8 cellular contexts compared by ENCODE assay signal in the genomic region with DNA sequence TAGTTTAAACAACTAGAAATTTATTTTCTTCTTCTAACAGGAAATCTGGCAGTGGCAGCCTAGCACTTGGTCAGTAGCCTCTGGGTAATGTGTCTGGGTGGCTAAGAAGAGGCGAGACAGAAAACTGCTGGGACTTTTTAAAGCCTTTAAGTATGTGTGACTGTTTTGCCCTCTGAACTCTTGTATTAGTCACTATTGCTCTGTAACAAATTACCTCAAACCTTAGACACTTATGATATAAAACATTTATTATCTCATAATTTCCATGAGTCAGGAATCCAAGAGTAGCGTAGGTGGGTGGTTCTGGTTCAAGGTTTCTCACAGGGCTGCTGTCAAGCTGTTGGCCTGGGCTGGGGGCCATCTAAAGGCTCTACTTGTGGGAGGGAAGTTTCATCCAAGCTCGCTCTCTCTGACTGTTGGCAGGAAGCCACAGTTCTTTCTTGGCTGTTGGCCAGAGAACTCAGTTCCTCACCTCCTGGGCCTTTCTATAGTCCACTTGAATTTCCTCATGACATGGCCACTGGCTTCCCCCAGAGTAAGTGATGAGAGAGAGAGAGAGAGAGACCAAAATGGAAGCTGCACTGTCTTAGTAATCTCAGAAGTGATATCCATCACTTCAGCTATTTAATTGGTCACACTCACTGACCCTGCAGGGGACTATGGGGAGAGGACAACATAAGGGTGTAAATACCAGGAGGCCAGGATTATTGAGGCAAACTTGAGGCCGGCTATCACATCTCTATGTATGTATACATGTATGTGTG. TPM values are rescaled to one million over a fixed set of nuclear protein-coding genes. Genes with fewer than 3 reads are reported as not detected.
DNase-seq lines count a peak whose midpoint lies in the region; ATAC-seq and TF ChIP-seq lines count a peak whose summit lies in the region.

No MANE protein-coding gene starts in this region.

- H2AFZ ChIP-seq in MM.1S (ENCODE audit: low read length): 0 out of 2 replicates have a peak overlapping the region, but pooled peaks have one; percentile 8

- H3F3A ChIP-seq in MM.1S (ENCODE audit: insufficient read depth, low read length): no peaks in the 10 kb centered on the region

- no peak overlapping the region for H3K9ac ChIP-seq in MM.1S (ENCODE audit: low read length)

- no peak for ATAC-seq in GM19467 (IDR thresholded peaks at IDR 0.05; ENCODE audit: unreplicated experiment)

- peaks cover 5% of the 10 kb centered on the region; the same call in 1 of the 2 replicates for H3K4me1 ChIP-seq in MM.1S (ENCODE audit: low read length)

- no peaks in the 10 kb centered on the region for H3K9me3 ChIP-seq in MM.1S (replicated peaks; ENCODE audit: insufficient read depth, low read length)

- H3K4me3 ChIP-seq in MM.1S (ENCODE audit: low read length): no peak overlapping the region
- no peak overlapping the region for H3K4me3 ChIP-seq in astrocyte of the spinal cord (ENCODE audit: low read depth, low read length)
- no peak overlapping the region for H3K4me3 ChIP-seq in kidney epithelial cell (ENCODE audit: low read depth, low read length)

- no peaks in the 10 kb centered on the region for H3K27me3 ChIP-seq in MM.1S (replicated peaks; ENCODE audit: insufficient read depth, low read length)
- no peaks in the 10 kb centered on the region for H3K27me3 ChIP-seq in kidney epithelial cell (ENCODE audit: control insufficient read depth, insufficient read depth, low read length)

- no peaks in the 10 kb centered on the region for H3K9me2 ChIP-seq in MM.1S (replicated peaks; ENCODE audit: insufficient read depth, low read length)

- H3K36me3 ChIP-seq in MM.1S (replicated peaks; ENCODE audit: insufficient read depth, low read length) (no peaks in the 10 kb centered on the region), kidney epithelial cell (ENCODE audit: control insufficient read depth, insufficient read depth, low read length) (no peaks in the 10 kb centered on the region)

- DNase-seq in activated gamma-delta T cell treated with Interleukin-2 at 50 U/mL for 16 hours: peak; percentile 56
- DNase-seq in activated gamma-delta T cell (lab: John Stamatoyannopoulos, UW): no peak
- DNase-seq in MM.1S: peak; percentile 49
- DNase-seq in T-helper 9 cell: peak; percentile 14
- DNase-seq in astrocyte of the spinal cord (ENCODE audit: low read depth, low spot score): peak; percentile 98
- peak; percentile 94 for DNase-seq in kidney epithelial cell (ENCODE audit: low read depth)
- DNase-seq in stimulated activated CD4-positive, alpha-beta T cell treated with anti-CD3 and anti-CD28 coated beads, Interleukin-1b, Interleukin-23, amount 100 ng/mL, for 4 hours (ENCODE audit: low read depth in 2 of 2): peak; percentile 56 to 62

- H3K79me2 ChIP-seq in MM.1S (ENCODE audit: low read length): no peaks in the 10 kb centered on the region

- H3K4me2 ChIP-seq in MM.1S (ENCODE audit: low read depth, low read length): no peak overlapping the region

- in situ Hi-C loops in astrocyte of the spinal cord (cut with HindIII; ENCODE audit: low sequenced_read_pairs): no loop called here

- H4K20me1 ChIP-seq in MM.1S (ENCODE audit: insufficient read depth, low read length): no peaks in the 10 kb centered on the region

- TF ChIP-seq CTCF in MM.1S (IDR thresholded peaks at IDR 0.05; ENCODE audit: low read length) (no peak), astrocyte of the spinal cord (IDR thresholded peaks at IDR 0.05; ENCODE audit: low read depth, low read length) (no peak), kidney epithelial cell (IDR thresholded peaks at IDR 0.05; ENCODE audit: insufficient read depth, low read length, poor library complexity, severe bottlenecking) (no peak)

- no peak overlapping the region for H3K27ac ChIP-seq in MM.1S (ENCODE audit: low read length)

RNA-seq across cellular contexts. Expression of a gene that starts 17.4 kb away (rescaled TPM):
- total RNA-seq in kidney epithelial cell: 12.7 and 13.0 TPM in 2 replicates

RNA-seq across cellular contexts. Expression of a gene that starts 17.8 kb away (rescaled TPM):
- 2.0 and 4.0 TPM in 2 replicates for total RNA-seq in kidney epithelial cell
